In genomic region chr18:23273443-23273966, GRCh38 we compare ENCODE assay signal across 20 cellular contexts.
A peak's percentile ranks its signal among the peaks of the same experiment; 100 is the strongest.
DNase-seq lines count a peak whose midpoint lies in the region; ATAC-seq and TF ChIP-seq lines count a peak whose summit lies in the region.
"Had no signal": no experiment of that assay in that cellular context is flagged by ENCODE, and none has a peak within 500 bp of the region (broad histone marks: within the 10 kb centered on the region; RNA-seq: fewer than 3 reads in every experiment).

No MANE protein-coding gene starts in this region.

- H3K27me3 Mint-ChIP-seq in WTC11 (ENCODE audit: low read depth) (peaks cover 18% of the 10 kb centered on the region; the same call in 1 of the 2 replicates), endodermal cell (ENCODE audit: insufficient read depth) (no peaks in the 10 kb centered on the region)
- H3K27me3 Mint-ChIP-seq: B cell, IgD-negative memory B cell had no signal

- no peak for TF ChIP-seq CTCF in WTC11 (IDR thresholded peaks at IDR 0.05)
- TF ChIP-seq CTCF in endodermal cell (conservative IDR thresholded peaks at IDR 0.05), result no peak

- no peaks in the 10 kb centered on the region for H3K4me1 ChIP-seq in endodermal cell (ENCODE audit: control insufficient read depth, insufficient read depth, low read length)

- H3K27me3 ChIP-seq in endodermal cell (ENCODE audit: control insufficient read depth, insufficient read depth, low read length, poor library complexity, severe bottlenecking), result no peaks in the 10 kb centered on the region
- H3K27me3 ChIP-seq: BLaER1 treated with 17β-estradiol and CSF1 and Interleukin-3, amounts not matched to agents 10 nM and 100 nM had no signal

- peaks cover 57% of the 10 kb centered on the region for H3K9me3 ChIP-seq in endodermal cell (ENCODE audit: control insufficient read depth, low read length)

- POLR2A ChIA-PET in WTC11 (lab: Charles Lee), result no interaction called here

- no peak for ATAC-seq in WTC11
- ATAC-seq: CD8-positive, alpha-beta T cell; HCT116 had no signal

- H3K27ac ChIP-seq in endodermal cell (ENCODE audit: low read depth, low read length), result no peak overlapping the region
- H3K27ac ChIP-seq: BLaER1 treated with 17β-estradiol and CSF1 and Interleukin-3, amounts not matched to agents 10 nM and 100 nM; GM23248 had no signal

- CTCF ChIA-PET in WTC11 (lab: Charles Lee), result interaction anchor here (1.3 to 1.5 kb wide), 2 partner anchors 13 to 140 kb away, joined by 3 to 4 read pairs; no protein-coding TSS in a partner anchor

- peak overlapping the region; percentile 31 for H3K4me3 ChIP-seq in endodermal cell (ENCODE audit: low read length)
- H3K4me3 ChIP-seq: BLaER1 treated with 17β-estradiol and CSF1 and Interleukin-3, amounts not matched to agents 10 nM and 100 nM; GM23248 had no signal

- peaks cover 20% of the 10 kb centered on the region for H3K4me1 Mint-ChIP-seq in WTC11
- H3K4me1 Mint-ChIP-seq in endodermal cell, result peaks cover 22% of the 10 kb centered on the region

- H3K9ac ChIP-seq in endodermal cell (ENCODE audit: extremely low read depth, low read length, poor library complexity, severe bottlenecking), result no peak overlapping the region
- H3K9ac ChIP-seq: BLaER1 treated with 17β-estradiol and CSF1 and Interleukin-3, amounts not matched to agents 10 nM and 100 nM; GM23248 had no signal

- 90 to 94% methylated on average over 8 to 10 of the region's 10 CpGs for WGBS in endodermal cell (ENCODE audit: insufficient coverage in 1 of 2, insufficient read length in 1 of 2), 2 experiments

- H3K4me3 Mint-ChIP-seq in WTC11 (no peak overlapping the region), endodermal cell (no peak overlapping the region)
- H3K4me3 Mint-ChIP-seq: B cell; CD8-positive, alpha-beta T cell; HFFc6 had no signal

- DNase-seq in SIG-M5 treated with dmso at 0.1 percent for 504 hours (lab: John Stamatoyannopoulos, UW; ENCODE audit: unreplicated experiment) (peak; percentile 21), SIG-M5 (lab: John Stamatoyannopoulos, UW) (no peak), WTC11 (ENCODE audit: low spot score) (no peak), endodermal cell (no peak), AG08396 (ENCODE audit: low spot score) (no peak), COLO668 (lab: John Stamatoyannopoulos, UW; ENCODE audit: unreplicated experiment) (no peak), hepatic stellate cell (ENCODE audit: low spot score) (no peak)
- DNase-seq: 8988T; CD8-positive, alpha-beta T cell; COR-L47; DMS 273 treated with DMSO at 0.1 percent for 48 hours; DMS53; DND-41; EL; GM23248; HFFc6 had no signal

- H3K36me3 ChIP-seq in endodermal cell (ENCODE audit: control insufficient read depth, insufficient read depth, low read length), result peaks cover 17% of the 10 kb centered on the region

- H3K9me3 Mint-ChIP-seq in WTC11 (peaks cover 55% of the 10 kb centered on the region), endodermal cell (peaks cover 58% of the 10 kb centered on the region)

- H3K36me3 Mint-ChIP-seq in WTC11, result peaks cover 55% of the 10 kb centered on the region
- peaks cover 87% of the 10 kb centered on the region for H3K36me3 Mint-ChIP-seq in endodermal cell (ENCODE audit: low read depth)

- peak overlapping the region; percentile 33; the same call in 1 of the 2 replicates for H3K27ac Mint-ChIP-seq in WTC11
- H3K27ac Mint-ChIP-seq in endodermal cell, result peak overlapping the region; percentile 3
- H3K27ac Mint-ChIP-seq: B cell; CD8-positive, alpha-beta T cell; HFFc6 had no signal

TF ChIP-seq in WTC11, 78 proteins besides CTCF, POLR2A, EP300 and RAD21:
- TF ChIP-seq, protein P1, sequence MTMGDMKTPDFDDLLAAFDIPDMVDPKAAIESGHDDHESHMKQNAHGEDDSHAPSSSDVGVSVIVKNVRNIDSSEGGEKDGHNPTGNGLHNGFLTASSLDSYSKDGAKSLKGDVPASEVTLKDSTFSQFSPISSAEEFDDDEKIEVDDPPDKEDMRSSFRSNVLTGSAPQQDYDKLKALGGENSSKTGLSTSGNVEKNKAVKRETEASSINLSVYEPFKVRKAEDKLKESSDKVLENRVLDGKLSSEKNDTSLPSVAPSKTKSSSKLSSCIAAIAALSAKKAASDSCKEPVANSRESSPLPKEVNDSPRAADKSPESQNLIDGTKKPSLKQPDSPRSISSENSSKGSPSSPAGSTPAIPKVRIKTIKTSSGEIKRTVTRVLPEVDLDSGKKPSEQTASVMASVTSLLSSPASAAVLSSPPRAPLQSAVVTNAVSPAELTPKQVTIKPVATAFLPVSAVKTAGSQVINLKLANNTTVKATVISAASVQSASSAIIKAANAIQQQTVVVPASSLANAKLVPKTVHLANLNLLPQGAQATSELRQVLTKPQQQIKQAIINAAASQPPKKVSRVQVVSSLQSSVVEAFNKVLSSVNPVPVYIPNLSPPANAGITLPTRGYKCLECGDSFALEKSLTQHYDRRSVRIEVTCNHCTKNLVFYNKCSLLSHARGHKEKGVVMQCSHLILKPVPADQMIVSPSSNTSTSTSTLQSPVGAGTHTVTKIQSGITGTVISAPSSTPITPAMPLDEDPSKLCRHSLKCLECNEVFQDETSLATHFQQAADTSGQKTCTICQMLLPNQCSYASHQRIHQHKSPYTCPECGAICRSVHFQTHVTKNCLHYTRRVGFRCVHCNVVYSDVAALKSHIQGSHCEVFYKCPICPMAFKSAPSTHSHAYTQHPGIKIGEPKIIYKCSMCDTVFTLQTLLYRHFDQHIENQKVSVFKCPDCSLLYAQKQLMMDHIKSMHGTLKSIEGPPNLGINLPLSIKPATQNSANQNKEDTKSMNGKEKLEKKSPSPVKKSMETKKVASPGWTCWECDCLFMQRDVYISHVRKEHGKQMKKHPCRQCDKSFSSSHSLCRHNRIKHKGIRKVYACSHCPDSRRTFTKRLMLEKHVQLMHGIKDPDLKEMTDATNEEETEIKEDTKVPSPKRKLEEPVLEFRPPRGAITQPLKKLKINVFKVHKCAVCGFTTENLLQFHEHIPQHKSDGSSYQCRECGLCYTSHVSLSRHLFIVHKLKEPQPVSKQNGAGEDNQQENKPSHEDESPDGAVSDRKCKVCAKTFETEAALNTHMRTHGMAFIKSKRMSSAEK (CRISPR knock-in tag; IDR thresholded peaks at IDR 0.05; ENCODE audit: borderline replicate concordance), result no peak
- TF ChIP-seq, protein P2, sequence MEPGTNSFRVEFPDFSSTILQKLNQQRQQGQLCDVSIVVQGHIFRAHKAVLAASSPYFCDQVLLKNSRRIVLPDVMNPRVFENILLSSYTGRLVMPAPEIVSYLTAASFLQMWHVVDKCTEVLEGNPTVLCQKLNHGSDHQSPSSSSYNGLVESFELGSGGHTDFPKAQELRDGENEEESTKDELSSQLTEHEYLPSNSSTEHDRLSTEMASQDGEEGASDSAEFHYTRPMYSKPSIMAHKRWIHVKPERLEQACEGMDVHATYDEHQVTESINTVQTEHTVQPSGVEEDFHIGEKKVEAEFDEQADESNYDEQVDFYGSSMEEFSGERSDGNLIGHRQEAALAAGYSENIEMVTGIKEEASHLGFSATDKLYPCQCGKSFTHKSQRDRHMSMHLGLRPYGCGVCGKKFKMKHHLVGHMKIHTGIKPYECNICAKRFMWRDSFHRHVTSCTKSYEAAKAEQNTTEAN (CRISPR knock-in tag; IDR thresholded peaks at IDR 0.05), result no peak
- TF ChIP-seq FOXP1 (CRISPR knock-in tag; IDR thresholded peaks at IDR 0.05; ENCODE audit: borderline replicate concordance) (no peak), GABPB1 (CRISPR knock-in tag; IDR thresholded peaks at IDR 0.05) (no peak), HMGA2 (CRISPR knock-in tag; IDR thresholded peaks at IDR 0.05) (no peak), GTF2I (CRISPR knock-in tag; conservative IDR thresholded peaks at IDR 0.05) (no peak), NR1H2 (CRISPR knock-in tag; IDR thresholded peaks at IDR 0.05) (no peak), ZNF396 (CRISPR knock-in tag; IDR thresholded peaks at IDR 0.05; ENCODE audit: borderline replicate concordance) (no peak), NFATC4 (CRISPR knock-in tag; IDR thresholded peaks at IDR 0.05) (no peak)
